In the genomic region with DNA sequence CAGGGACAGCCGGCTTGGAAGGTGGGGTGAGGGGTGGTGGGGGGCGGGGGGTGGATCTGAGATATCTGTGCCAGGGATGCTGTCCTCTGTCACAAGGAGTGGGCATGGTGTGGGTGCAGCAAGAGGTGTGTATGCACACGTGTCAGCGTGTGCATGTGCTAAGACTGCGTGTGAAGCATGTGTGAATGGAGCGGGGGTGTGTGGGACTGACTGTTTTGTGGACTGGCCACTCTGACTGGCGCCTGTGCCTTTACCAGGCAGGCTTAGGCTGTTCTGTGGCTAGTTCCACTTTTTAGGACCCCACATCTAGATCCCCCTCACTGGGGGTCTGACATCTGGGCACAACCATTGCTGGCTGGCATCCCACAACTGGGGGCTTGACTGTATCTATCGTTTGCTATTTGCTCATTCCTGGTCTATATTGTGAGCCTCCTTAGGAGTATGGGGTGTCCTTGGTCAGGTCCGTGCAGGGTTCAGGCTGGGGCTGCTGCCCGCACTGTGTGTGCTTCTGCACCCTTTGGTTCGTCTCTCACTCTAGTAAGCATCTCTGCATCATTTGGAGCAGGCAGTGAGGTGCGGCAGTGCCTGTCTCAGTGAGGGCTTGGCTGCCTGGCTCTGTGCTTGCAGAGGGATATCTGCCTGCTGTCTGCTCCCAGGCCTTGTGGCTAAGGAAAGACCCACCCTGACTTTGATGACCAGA, we compare ENCODE assay signal across 9 cellular contexts. TPM values are rescaled to one million over a fixed set of nuclear protein-coding genes. Genes with fewer than 3 reads are reported as not detected.
DNase-seq lines count a peak whose midpoint lies in the region; ATAC-seq and TF ChIP-seq lines count a peak whose summit lies in the region.
"Had no signal": no experiment of that assay in that cellular context is flagged by ENCODE, and none has a peak within 500 bp of the region (broad histone marks: within the 10 kb centered on the region; RNA-seq: fewer than 3 reads in every experiment).

No MANE protein-coding gene starts in this region.

- peak overlapping the region; percentile 70 for H3K27ac ChIP-seq in IMR-90 (ENCODE audit: insufficient read depth, low read length)
- H3K27ac ChIP-seq in muscle layer of duodenum (ENCODE audit: low read length) = no peak overlapping the region

- H2BK20ac ChIP-seq in IMR-90 (ENCODE audit: low read depth, low read length) = no peak overlapping the region

- 50% methylated on average over 5 of the region's 12 CpGs; no CpG with 5 or more reads in 1 of the 2 experiments for WGBS in IMR-90 (ENCODE audit: extremely low coverage in 2 of 2, insufficient read length in 1 of 2), 2 experiments

- H2AFZ ChIP-seq in IMR-90 (replicated peaks; ENCODE audit: low read length, poor library complexity) = no peak overlapping the region

- TF ChIP-seq POLR2A in IMR-90 (IDR thresholded peaks at IDR 0.05; ENCODE audit: low read depth, low read length) = no peak

- no peak for TF ChIP-seq RAD21 in IMR-90 (IDR thresholded peaks at IDR 0.05; ENCODE audit: low read length)

- no peak for TF ChIP-seq CTCF in AG10803 (conservative IDR thresholded peaks at IDR 0.05; ENCODE audit: low read length)
- no peak for TF ChIP-seq CTCF in IMR-90 (conservative IDR thresholded peaks at IDR 0.05; ENCODE audit: low read depth, low read length)

- no peak overlapping the region for H2BK120ac ChIP-seq in IMR-90 (ENCODE audit: low read depth, low read length)

- H4K20me1 ChIP-seq in IMR-90 (ENCODE audit: insufficient read depth, low read length) = peaks cover 57% of the 10 kb centered on the region

- H4K5ac ChIP-seq in IMR-90 (ENCODE audit: low read depth, low read length) = no peak overlapping the region

- peaks cover 9% of the 10 kb centered on the region for H3K36me3 ChIP-seq in IMR-90 (ENCODE audit: control insufficient read depth, insufficient read depth, low read length)
- peaks cover 8 to 10% of the 10 kb centered on the region in 2 donors for H3K36me3 ChIP-seq in muscle layer of duodenum (ENCODE audit: control insufficient read depth in 1 of 2, insufficient read depth in 2 of 2, low read length in 2 of 2)

- peaks cover 35% of the 10 kb centered on the region for H3K9me1 ChIP-seq in IMR-90 (ENCODE audit: insufficient read depth, low read length)

- in situ Hi-C loops in IMR-90 (cut with MboI; ENCODE audit: low sequenced_read_pairs) = loop anchor here (5.0 kb wide), 1 partner anchor 74 kb away; a partner anchor contains a TSS

- DNase-seq in AG10803 (ENCODE audit: low read depth) (peak; percentile 25), IMR-90 (no peak), cerebellar cortex (ENCODE audit: low spot score) (peak; percentile 35), ureter (ENCODE audit: low spot score) (no peak), NCI-H128 (lab: John Stamatoyannopoulos, UW; ENCODE audit: unreplicated experiment) (no peak)

- no peaks in the 10 kb centered on the region for H3K9me3 ChIP-seq in IMR-90 (ENCODE audit: control insufficient read depth, insufficient read depth, low read length)
- H3K9me3 ChIP-seq in muscle layer of duodenum (ENCODE audit: control insufficient read depth in 1 of 2, low read length in 2 of 2) = no peaks in the 10 kb centered on the region

- CTCF ChIA-PET in IMR-90 (lab: Yijun Ruan, JAX) = no interaction called here

- H3K4me3 ChIP-seq in AG10803 (ENCODE audit: low read length) = peak overlapping the region; percentile 99
- peak overlapping the region; percentile 96 for H3K4me3 ChIP-seq in IMR-90 (ENCODE audit: insufficient read depth, low read depth, low read length)
- H3K4me3 ChIP-seq in muscle layer of duodenum (ENCODE audit: low read depth in 1 of 2, low read length in 2 of 2) = peak overlapping the region; percentile 82 to 92

- peak overlapping the region; percentile 65; the same call in 1 of the 2 replicates for H3K14ac ChIP-seq in IMR-90 (replicated peaks; ENCODE audit: low read depth, low read length)

- H3K79me1 ChIP-seq in IMR-90 (ENCODE audit: low read depth in 1 of 2, low read length in 2 of 2) = peaks cover 20 to 86% of the 10 kb centered on the region in 2 experiments; a peak in 3 of 4 replicates

- H3K56ac ChIP-seq in IMR-90 (ENCODE audit: extremely low read depth, insufficient read depth, low read length) = no peak overlapping the region

- peak overlapping the region; percentile 66 for H2BK5ac ChIP-seq in IMR-90 (ENCODE audit: low read depth, low read length, poor library complexity, severe bottlenecking)

- H4K91ac ChIP-seq in IMR-90 (ENCODE audit: insufficient read depth, low read depth, low read length) = peak overlapping the region; percentile 59; the same call in 1 of the 2 replicates

- intact Hi-C loops in IMR-90 (cut with micrococcal nuclease) = loop anchor here (2.0 to 10.0 kb wide), 2 partner anchors 73 to 337 kb away; a partner anchor contains a TSS

- H3K27me3 ChIP-seq in IMR-90 (ENCODE audit: control insufficient read depth, insufficient read depth, low read length) = no peaks in the 10 kb centered on the region
- no peaks in the 10 kb centered on the region for H3K27me3 ChIP-seq in muscle layer of duodenum (ENCODE audit: low read depth, low read length)

- peak overlapping the region; percentile 78 for H3K9ac ChIP-seq in IMR-90 (ENCODE audit: low read depth, low read length)

- BruUV-seq in IMR-90 (replicated peaks; lab: Mats Ljungman, UMichigan) = no TSS peak

- no peak overlapping the region for H2BK15ac ChIP-seq in IMR-90 (ENCODE audit: low read depth, low read length)

- H3K4ac ChIP-seq in IMR-90 (ENCODE audit: low read depth, low read length) = peak overlapping the region; percentile 86; the same call in 1 of the 2 replicates

- H3K18ac ChIP-seq in IMR-90 (ENCODE audit: low read depth, low read length) = no peak overlapping the region

- dilution Hi-C loops in IMR-90 (cut with HindIII; ENCODE audit: low sequenced_read_pairs, unreplicated experiment) = no loop called here

- no peak for ATAC-seq in IMR-90 (ENCODE audit: low read depth)
- no peak for ATAC-seq in GM19395 (IDR thresholded peaks at IDR 0.05; ENCODE audit: unreplicated experiment)
- no peak for ATAC-seq in HG03565 (IDR thresholded peaks at IDR 0.05; ENCODE audit: unreplicated experiment)

- H3K4me2 ChIP-seq in IMR-90 (ENCODE audit: low read depth, low read length) = peak overlapping the region; percentile 99

- peak overlapping the region; percentile 86 for H2AK9ac ChIP-seq in IMR-90 (replicated peaks; ENCODE audit: low read depth, low read length, poor library complexity)

- peaks cover 46% of the 10 kb centered on the region for H3K4me1 ChIP-seq in IMR-90 (ENCODE audit: control insufficient read depth, insufficient read depth, low read length)
- H3K4me1 ChIP-seq in muscle layer of duodenum (ENCODE audit: control insufficient read depth in 1 of 2, insufficient read depth in 2 of 2, low read length in 2 of 2) = peaks cover 14 to 55% of the 10 kb centered on the region in 2 donors

- POLR2A ChIA-PET in IMR-90 (lab: Charles Lee; ENCODE audit: unreplicated experiment) = no interaction called here

- H2AK5ac ChIP-seq in IMR-90 (ENCODE audit: low read depth, low read length) = peak overlapping the region; percentile 29

- H3K23ac ChIP-seq in IMR-90 (ENCODE audit: low read depth, low read length) = peak overlapping the region; percentile 65; the same call in 1 of the 2 replicates

- H4K8ac ChIP-seq in IMR-90 (ENCODE audit: low read depth in 2 of 2, low read length in 2 of 2) = no peak overlapping the region

TF ChIP-seq in IMR-90, 13 proteins besides CTCF, POLR2A, EP300 and RAD21:
- no peak for TF ChIP-seq CHD1 (IDR thresholded peaks at IDR 0.05; ENCODE audit: low read depth, low read length)
- peak; percentile 52; the same call in 1 of the 2 replicates for TF ChIP-seq BHLHE40 (IDR thresholded peaks at IDR 0.05; ENCODE audit: low read depth, low read length)
- TF ChIP-seq RCOR1 (IDR thresholded peaks at IDR 0.05; ENCODE audit: insufficient replicate concordance, low read length) = no peak
- peak; percentile 90 for TF ChIP-seq MXI1 (IDR thresholded peaks at IDR 0.05; ENCODE audit: borderline replicate concordance, low read depth, low read length)

RNA-seq across cellular contexts. Expression of a gene that starts 1.9 kb away (rescaled TPM):
- total RNA-seq in IMR-90 (2012; rRNA removed) (50.3 and 61.5 TPM in 2 replicates), ureter (45.8 TPM)
- 103 and 116 TPM in 2 replicates for polyA plus RNA-seq in IMR-90 (2012; rRNA removed)
- polyA plus RNA-seq in IMR-90 (2012; cell fraction: cytosol; rRNA removed) = 64.5 and 81.2 TPM in 2 replicates
- polyA plus RNA-seq in IMR-90 (2012; cell fraction: nucleus; rRNA removed; ENCODE audit: low replicate concordance) = 569 and 1,268 TPM in 2 replicates

RNA-seq across cellular contexts. Expression of a gene that starts 2.1 kb away (rescaled TPM):
- 0.28 and 0.36 TPM in 2 replicates for total RNA-seq in IMR-90 (2012; rRNA removed)
- polyA plus RNA-seq in IMR-90 (2012; rRNA removed) = 0.17 and 0.26 TPM in 2 replicates
- 0.07 TPM in 1 of 2 replicates, not detected in the other for polyA plus RNA-seq in IMR-90 (2012; cell fraction: cytosol; rRNA removed)
- polyA plus RNA-seq in IMR-90 (2012; cell fraction: nucleus; rRNA removed; ENCODE audit: low replicate concordance) = 0.10 TPM in 1 of 2 replicates, not detected in the other
- not detected for total RNA-seq in ureter
- total RNA-seq: frontal cortex had no signal

RNA-seq across cellular contexts. Expression of a gene that starts 34.3 kb away (rescaled TPM):
- total RNA-seq in IMR-90 (2012; rRNA removed) (6.4 and 10.4 TPM in 2 replicates), ureter (38.2 TPM)
- polyA plus RNA-seq in IMR-90 (2012; rRNA removed) = 37.8 and 42.2 TPM in 2 replicates
- 29.1 and 38.2 TPM in 2 replicates for polyA plus RNA-seq in IMR-90 (2012; cell fraction: cytosol; rRNA removed)
- 28.6 and 35.6 TPM in 2 replicates for polyA plus RNA-seq in IMR-90 (2012; cell fraction: nucleus; rRNA removed; ENCODE audit: low replicate concordance)

RNA-seq across cellular contexts. Expression of a gene that starts 46.3 kb away (rescaled TPM):
- 6.9 and 10.2 TPM in 2 replicates for total RNA-seq in IMR-90 (2012; rRNA removed)
- polyA plus RNA-seq in IMR-90 (2012; rRNA removed) = 85.5 and 93.9 TPM in 2 replicates
- 35.3 and 55.1 TPM in 2 replicates for polyA plus RNA-seq in IMR-90 (2012; cell fraction: cytosol; rRNA removed)
- 360 and 610 TPM in 2 replicates for polyA plus RNA-seq in IMR-90 (2012; cell fraction: nucleus; rRNA removed; ENCODE audit: low replicate concordance)
- 104 TPM for total RNA-seq in ureter

Comparison
In these comparisons a context has a peak if more than half of its experiments do, and no peak if none do; other contexts are left out.
1. DNase-seq: peak in AG10803 (single experiment) and cerebellar cortex (single experiment); none in IMR-90 (single experiment), ureter (single experiment) and NCI-H128 (single experiment).
2. Peak in every context shown above with its lines, with median percentiles within 50 percentile points of each other: H3K4me3 ChIP-seq.